Comparison of ENCODE assay signal across 9 cellular contexts in genomic region chr3:183285318-183285717, GRCh38. TPM values are rescaled to one million over a fixed set of nuclear protein-coding genes. Genes with fewer than 3 reads are reported as not detected.
DNase-seq lines count a peak whose midpoint lies in the region; ATAC-seq and TF ChIP-seq lines count a peak whose summit lies in the region.
"Had no signal": no experiment of that assay in that cellular context is flagged by ENCODE, and none has a peak within 500 bp of the region (broad histone marks: within the 10 kb centered on the region; RNA-seq: fewer than 3 reads in every experiment).

No MANE protein-coding gene starts in this region.

- POLR2A ChIA-PET in AG04450 (lab: Yijun Ruan, JAX): interaction anchor here (1.3 to 1.4 kb wide), 2 partner anchors 10 to 14 kb away, joined by 3 to 8 read pairs; no protein-coding TSS in a partner anchor

- in situ Hi-C loops in brain microvascular endothelial cell (cut with HindIII; ENCODE audit: low pct_ligation_motif_present, low sequenced_read_pairs): no loop called here
- in situ Hi-C loops in GM13976 (cut with MboI; ENCODE audit: low sequenced_read_pairs, unreplicated experiment): no loop called here

- H3K4me3 ChIP-seq in AG04450 (ENCODE audit: low read depth, low read length) (no peak overlapping the region), brain microvascular endothelial cell (ENCODE audit: low read depth, low read length) (no peak overlapping the region), neutrophil (ENCODE audit: low read depth in 1 of 2, low read length in 1 of 2) (no peak overlapping the region)
- H3K4me3 ChIP-seq: cardiac muscle cell had no signal

- H3K27ac ChIP-seq in AG04450 (ENCODE audit: low read depth, low read length): peak overlapping the region; percentile 76
- H3K27ac ChIP-seq in KOPT-K1 (ENCODE audit: low read depth, low read length, poor library complexity, severe bottlenecking): peak overlapping the region; percentile 47
- peak overlapping the region; percentile 78 for H3K27ac ChIP-seq in brain microvascular endothelial cell
- H3K27ac ChIP-seq in neutrophil: peak overlapping the region; percentile 71
- H3K27ac ChIP-seq: cardiac muscle cell had no signal

- H3K4me1 ChIP-seq in neutrophil (ENCODE audit: control insufficient read depth in 1 of 2, insufficient read depth in 1 of 2, low read depth in 1 of 2, low read length in 1 of 2): peaks cover 15 to 17% of the 10 kb centered on the region in 2 experiments

- H3K27me3 ChIP-seq in AG04450 (ENCODE audit: control insufficient read depth, insufficient read depth, low read length) (peaks cover 3% of the 10 kb centered on the region), brain microvascular endothelial cell (replicated peaks) (no peaks in the 10 kb centered on the region), neutrophil (no peaks in the 10 kb centered on the region)
- H3K27me3 ChIP-seq: cardiac muscle cell had no signal

- TF ChIP-seq CTCF in AG04450 (IDR thresholded peaks at IDR 0.05; ENCODE audit: low read depth, low read length): no peak
- TF ChIP-seq CTCF in brain microvascular endothelial cell (IDR thresholded peaks at IDR 0.05; ENCODE audit: low read depth, low read length, missing control alignments): no peak
- TF ChIP-seq CTCF in neutrophil (IDR thresholded peaks at IDR 0.05): no peak
- TF ChIP-seq CTCF in GM13976 (IDR thresholded peaks at IDR 0.05; ENCODE audit: borderline replicate concordance, control extremely low read depth, extremely low read depth, insufficient read depth, missing control alignments): no peak

- CTCF ChIA-PET in AG04450 (lab: Charles Lee): interaction anchor here (1.4 to 2.0 kb wide), 2 partner anchors 97 to 100 kb away, joined by 6 to 7 read pairs; no protein-coding TSS in a partner anchor

- no peaks in the 10 kb centered on the region for H3K9me3 ChIP-seq in AG04450 (ENCODE audit: control insufficient read depth, insufficient read depth, low read length)
- H3K9me3 ChIP-seq in KOPT-K1 (ENCODE audit: insufficient read depth, low read length, poor library complexity, severe bottlenecking): no peaks in the 10 kb centered on the region
- no peaks in the 10 kb centered on the region for H3K9me3 ChIP-seq in neutrophil

- DNase-seq in AG04450 (ENCODE audit: low read depth, low spot score) (no peak), brain microvascular endothelial cell (no peak), GM13976 (ENCODE audit: low spot score) (no peak), NCI-H1436 (lab: John Stamatoyannopoulos, UW) (no peak), islet precursor cell (no peak)

- no peaks in the 10 kb centered on the region for H3K36me3 ChIP-seq in KOPT-K1 (ENCODE audit: insufficient read depth, low read length)
- H3K36me3 ChIP-seq in brain microvascular endothelial cell (replicated peaks): no peaks in the 10 kb centered on the region
- no peaks in the 10 kb centered on the region for H3K36me3 ChIP-seq in neutrophil
- H3K36me3 ChIP-seq: cardiac muscle cell had no signal

- ATAC-seq in GM18519 (IDR thresholded peaks at IDR 0.05; ENCODE audit: low FRiP score, unreplicated experiment): no peak

RNA-seq across cellular contexts. Expression of gene B3GNT5, which starts 32.3 kb away (rescaled TPM):
- 2.0 and 2.9 TPM in 2 replicates for polyA plus RNA-seq in AG04450 (2011; rRNA removed)
- 1.3 and 2.3 TPM in 2 replicates for polyA minus RNA-seq in AG04450 (2011; rRNA and poly(A)+ RNA removed)
